In the genomic region with DNA sequence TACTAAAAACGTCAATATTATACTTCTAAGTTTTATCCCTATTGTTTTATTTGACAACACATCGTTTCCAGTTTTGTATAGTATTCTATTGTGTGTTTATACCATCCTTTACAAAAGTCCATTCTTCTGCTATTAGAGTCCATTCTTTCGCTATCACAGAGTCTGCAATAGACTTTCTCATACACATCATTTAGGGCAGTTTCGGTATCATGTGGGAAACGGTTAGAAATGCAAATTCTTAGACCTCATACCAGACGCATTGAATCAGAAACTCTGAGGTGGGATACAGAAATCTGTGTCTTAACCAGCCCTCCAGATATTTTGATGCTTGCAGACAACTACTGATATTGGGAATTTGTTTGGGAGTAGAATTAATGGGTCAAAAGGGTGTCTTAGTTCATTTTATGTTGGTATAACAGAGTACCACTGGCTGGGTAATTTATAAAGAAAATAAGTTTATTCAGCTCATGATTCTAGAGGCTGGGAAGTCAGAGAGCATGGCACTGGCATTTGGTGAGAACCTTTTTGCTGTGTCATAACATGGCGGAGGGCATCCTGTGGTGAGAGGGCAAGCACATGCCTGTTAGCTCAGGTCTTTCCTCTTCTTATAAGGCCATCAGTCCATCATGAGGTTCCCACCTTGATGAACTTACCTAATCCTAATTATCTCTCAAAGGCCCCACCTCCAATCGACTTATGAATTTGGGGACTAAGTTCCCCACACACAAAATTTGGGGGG, we compare ENCODE assay signal across 14 cellular contexts.
DNase-seq lines count a peak whose midpoint lies in the region; ATAC-seq and TF ChIP-seq lines count a peak whose summit lies in the region.
"Had no signal": no experiment of that assay in that cellular context is flagged by ENCODE, and none has a peak within 500 bp of the region (broad histone marks: within the 10 kb centered on the region; RNA-seq: fewer than 3 reads in every experiment).

No MANE protein-coding gene starts in this region.

- TF ChIP-seq CTCF in GM10248 (IDR thresholded peaks at IDR 0.05; ENCODE audit: control extremely low read depth, extremely low read depth, low read depth, missing control alignments) (no peak), coronary artery (IDR thresholded peaks at IDR 0.05) (no peak)

- DNase-seq in GM10248 (ENCODE audit: extremely low spot score): peak; percentile 40
- peak; percentile 15 for DNase-seq in GM19238 (ENCODE audit: insufficient read length, low spot score)
- DNase-seq in coronary artery (ENCODE audit: low spot score): no peak
- no peak for DNase-seq in GM03348 (ENCODE audit: low spot score)
- no peak for DNase-seq in MV-4-11 (lab: John Stamatoyannopoulos, UW)
- no peak for DNase-seq in activated gamma-delta T cell treated with Interleukin-2 at 50 U/mL for 16 hours
- DNase-seq: activated CD4-positive, CD25-positive, alpha-beta regulatory T cell; DMS79 treated with DMSO at 0.1 percent for 48 hours; naive B cell; NCI-H446 treated with DMSO at 0.1 percent for 48 hours; SHP77 treated with DMSO at 0.1 percent for 48 hours had no signal

- ATAC-seq in GM21825 (IDR thresholded peaks at IDR 0.05; ENCODE audit: unreplicated experiment) (peak; percentile 79), HG03159 (IDR thresholded peaks at IDR 0.05; ENCODE audit: unreplicated experiment) (peak; percentile 85)

- CTCF ChIA-PET in GM10248 (lab: Yijun Ruan, JAX): interaction anchor here (1.4 to 1.7 kb wide), 2 partner anchors 10 to 18 kb away, joined by 4 to 7 read pairs; no protein-coding TSS in a partner anchor

- no peak overlapping the region for H3K27ac ChIP-seq in coronary artery
- H3K27ac ChIP-seq: cardiac muscle cell had no signal

- POLR2A ChIA-PET in GM10248 (lab: Yijun Ruan, JAX): no interaction called here

- no peak overlapping the region for H3K4me3 ChIP-seq in coronary artery
- H3K4me3 ChIP-seq: cardiac muscle cell had no signal

Comparison
In these comparisons a context has a peak if more than half of its experiments do, and no peak if none do; other contexts are left out.
1. DNase-seq: peak in GM10248 (single experiment) and GM19238 (single experiment); none in coronary artery (single experiment), GM03348 (single experiment), MV-4-11 (single experiment) and activated gamma-delta T cell treated with Interleukin-2 at 50 U/mL for 16 hours (single experiment).